In the genomic region with DNA sequence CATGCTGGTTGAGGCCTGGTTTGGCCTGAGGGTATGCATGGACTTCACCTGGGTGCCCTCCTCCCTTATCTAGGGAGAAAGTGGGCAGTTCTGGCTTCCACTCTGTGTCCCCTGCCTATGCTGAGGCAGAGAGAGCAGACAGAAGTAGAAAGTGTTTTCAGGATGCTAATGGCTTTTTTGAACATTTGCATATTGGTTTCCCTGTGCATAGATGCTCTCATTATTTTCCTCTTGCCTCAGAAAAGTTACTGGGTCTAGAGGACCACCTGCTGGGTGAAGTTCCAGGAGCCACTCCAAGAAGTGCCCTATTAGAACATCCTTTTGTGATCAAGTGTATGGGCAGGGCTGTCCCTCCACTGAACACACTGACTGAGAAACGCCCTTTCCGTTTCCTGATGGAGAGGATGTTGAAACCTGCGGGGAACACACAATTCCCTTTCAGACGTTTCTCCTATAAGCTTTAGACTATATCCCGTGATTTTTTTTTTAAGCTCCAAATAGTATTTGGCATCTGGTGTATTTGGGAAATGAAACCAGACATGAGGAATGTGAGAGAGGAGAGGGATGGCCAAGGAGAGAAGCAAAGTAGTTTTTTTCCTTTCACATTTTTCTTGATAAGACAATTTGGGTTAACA, we compare ENCODE assay signal across 9 cellular contexts.
DNase-seq lines count a peak whose midpoint lies in the region; ATAC-seq, FAIRE-seq and TF ChIP-seq lines count a peak whose summit lies in the region.
"Had no signal": no experiment of that assay in that cellular context is flagged by ENCODE, and none has a peak within 500 bp of the region (broad histone marks: within the 10 kb centered on the region; RNA-seq: fewer than 3 reads in every experiment).

No MANE protein-coding gene starts in this region.

- no peak overlapping the region for H3K27ac Mint-ChIP-seq in stimulated activated naive B cell treated with anti-CD40 and anti-IgM and Interleukin-4, amounts not matched to agents 10 μg/mL and 1 μg/mL and 100 μg/mL, for 72 hours
- no peak overlapping the region for H3K27ac Mint-ChIP-seq in activated CD4-positive, alpha-beta T cell treated with anti-CD3 and anti-CD28 coated beads, Interleukin-2, amount 10 ng/mL, durations not matched to agents 24 days and 14 days

- H3K4me3 Mint-ChIP-seq in stimulated activated naive B cell treated with anti-CD40 and anti-IgM and Interleukin-4, amounts not matched to agents 10 μg/mL and 1 μg/mL and 100 μg/mL, for 72 hours, result no peak overlapping the region
- H3K4me3 Mint-ChIP-seq in activated CD4-positive, alpha-beta T cell treated with anti-CD3 and anti-CD28 coated beads, Interleukin-2, amount 10 ng/mL, durations not matched to agents 24 days and 14 days, result no peak overlapping the region

- FAIRE-seq in GM19239 (lab: Jason Lieb, UNC), result peak; percentile 44

- H3K4me1 Mint-ChIP-seq in stimulated activated naive B cell treated with anti-CD40 and anti-IgM and Interleukin-4, amounts not matched to agents 10 μg/mL and 1 μg/mL and 100 μg/mL, for 72 hours, result peaks cover 18 to 30% of the 10 kb centered on the region in 2 donors
- no peaks in the 10 kb centered on the region for H3K4me1 Mint-ChIP-seq in activated CD4-positive, alpha-beta T cell treated with anti-CD3 and anti-CD28 coated beads, Interleukin-2, amount 10 ng/mL, durations not matched to agents 24 days and 14 days

- TF ChIP-seq CTCF in fibroblast of mammary gland (conservative IDR thresholded peaks at IDR 0.05; ENCODE audit: control insufficient read depth, insufficient read depth, low read depth, low read length) (no peak), foreskin fibroblast (IDR thresholded peaks at IDR 0.05; ENCODE audit: low read depth, low read length) (no peak)

- intact Hi-C loops in activated CD4-positive, alpha-beta T cell treated with anti-CD3 and anti-CD28 coated beads, Interleukin-2, amount 10 ng/mL, durations not matched to agents 24 days and 14 days (cut with micrococcal nuclease), result no loop called here

- no peak for DNase-seq in GM19239 (ENCODE audit: insufficient read length, low spot score)
- peak; percentile 22 for DNase-seq in NCI-H2227 treated with DMSO at 0.1 percent for 48 hours (lab: John Stamatoyannopoulos, UW)
- peak; percentile 50 for DNase-seq in fibroblast of mammary gland (ENCODE audit: low read depth)
- no peak for DNase-seq in stimulated activated naive B cell treated with anti-CD40 and anti-IgM and Interleukin-4, amounts not matched to agents 10 μg/mL and 1 μg/mL and 100 μg/mL, for 72 hours
- no peak for DNase-seq in central memory CD4-positive, alpha-beta T cell
- no peak for DNase-seq in activated CD4-positive, alpha-beta T cell treated with anti-CD3 and anti-CD28 coated beads, Interleukin-2, amount 50 U/mL, for 4 hours
- DNase-seq in foreskin fibroblast, result no peak
- no peak for DNase-seq in activated CD4-positive, alpha-beta T cell treated with anti-CD3 and anti-CD28 coated beads, Interleukin-2, amount 10 ng/mL, durations not matched to agents 24 days and 14 days
- DNase-seq: stimulated activated CD8-positive, alpha-beta memory T cell treated with anti-CD3 and anti-CD28 coated beads, Interleukin-4, amount 100 ng/mL, for 48 hours had no signal

- no peak overlapping the region for H3K4me3 ChIP-seq in fibroblast of mammary gland (ENCODE audit: control insufficient read depth, low read depth, low read length)
- no peak overlapping the region for H3K4me3 ChIP-seq in foreskin fibroblast (ENCODE audit: low read depth in 1 of 2, low read length in 2 of 2)

- no peaks in the 10 kb centered on the region for H3K27me3 Mint-ChIP-seq in stimulated activated naive B cell treated with anti-CD40 and anti-IgM and Interleukin-4, amounts not matched to agents 10 μg/mL and 1 μg/mL and 100 μg/mL, for 72 hours
- peaks cover 3% of the 10 kb centered on the region for H3K27me3 Mint-ChIP-seq in activated CD4-positive, alpha-beta T cell treated with anti-CD3 and anti-CD28 coated beads, Interleukin-2, amount 10 ng/mL, durations not matched to agents 24 days and 14 days

- peaks cover 6 to 13% of the 10 kb centered on the region in 2 donors for H3K36me3 Mint-ChIP-seq in stimulated activated naive B cell treated with anti-CD40 and anti-IgM and Interleukin-4, amounts not matched to agents 10 μg/mL and 1 μg/mL and 100 μg/mL, for 72 hours
- H3K36me3 Mint-ChIP-seq in activated CD4-positive, alpha-beta T cell treated with anti-CD3 and anti-CD28 coated beads, Interleukin-2, amount 10 ng/mL, durations not matched to agents 24 days and 14 days (ENCODE audit: low read depth), result no peaks in the 10 kb centered on the region

- ATAC-seq in stimulated activated naive B cell treated with anti-CD40 and anti-IgM and Interleukin-4, amounts not matched to agents 10 μg/mL and 1 μg/mL and 100 μg/mL, for 72 hours (replicated peaks), result peak; percentile 33 to 38

- no peaks in the 10 kb centered on the region for H3K9me3 Mint-ChIP-seq in stimulated activated naive B cell treated with anti-CD40 and anti-IgM and Interleukin-4, amounts not matched to agents 10 μg/mL and 1 μg/mL and 100 μg/mL, for 72 hours
- H3K9me3 Mint-ChIP-seq in activated CD4-positive, alpha-beta T cell treated with anti-CD3 and anti-CD28 coated beads, Interleukin-2, amount 10 ng/mL, durations not matched to agents 24 days and 14 days, result no peaks in the 10 kb centered on the region

Comparison
In these comparisons a context has a peak if more than half of its experiments do, and no peak if none do; other contexts are left out.
1. DNase-seq: peak in NCI-H2227 treated with DMSO at 0.1 percent for 48 hours (single experiment) and fibroblast of mammary gland (single experiment); none in GM19239 (single experiment), stimulated activated naive B cell treated with anti-CD40 and anti-IgM and Interleukin-4, amounts not matched to agents 10 μg/mL and 1 μg/mL and 100 μg/mL, for 72 hours (single experiment), central memory CD4-positive, alpha-beta T cell (single experiment), activated CD4-positive, alpha-beta T cell treated with anti-CD3 and anti-CD28 coated beads, Interleukin-2, amount 50 U/mL, for 4 hours (0 of 2), foreskin fibroblast (0 of 2) and activated CD4-positive, alpha-beta T cell treated with anti-CD3 and anti-CD28 coated beads, Interleukin-2, amount 10 ng/mL, durations not matched to agents 24 days and 14 days (single experiment).